8 cellular contexts compared by ENCODE assay signal in genomic region chr10:119726291-119727261, GRCh38. TPM values are rescaled to one million over a fixed set of nuclear protein-coding genes. Genes with fewer than 3 reads are reported as not detected.
DNase-seq lines count a peak whose midpoint lies in the region; ATAC-seq, FAIRE-seq and TF ChIP-seq lines count a peak whose summit lies in the region.

No MANE protein-coding gene starts in this region.

- peak overlapping the region; percentile 91 for H3K4me3 Mint-ChIP-seq in stimulated activated naive CD8-positive, alpha-beta T cell treated with anti-CD3 and anti-CD28 coated beads, Interleukin-15, Interleukin-2, amounts not matched to agents 100 ng/mL and 50 ng/mL, for 24 hours

- H2AFZ ChIP-seq in GM12878 (ENCODE audit: control insufficient read depth, low read depth, low read length): peak overlapping the region; percentile 76

- no peak overlapping the region for H3K27ac ChIP-seq in GM12878 (ENCODE audit: control insufficient read depth, insufficient read depth)
- H3K27ac ChIP-seq in liver (ENCODE audit: low read depth in 1 of 2, low read length in 2 of 2): peak overlapping the region; percentile 28 to 42

- no peak for TF ChIP-seq POLR2A in GM12878 (IDR thresholded peaks at IDR 0.05; ENCODE audit: low read depth, low read length)

- H4K20me1 ChIP-seq in GM12878 (ENCODE audit: control insufficient read depth, insufficient read depth): no peaks in the 10 kb centered on the region

- 16% methylated on average over 24 of the region's 57 CpGs for WGBS in GM12878 (ENCODE audit: insufficient coverage, insufficient replicate concordance, low lambda C conversion rate, missing lambda C conversion rate)
- WGBS in liver: 18% methylated on average over 57 of the region's 57 CpGs

- SMC1A ChIA-PET in GM12878 (lab: Charles Lee; ENCODE audit: uncharacterized antibody, unreplicated experiment): interaction anchor here (0.7 to 6.3 kb wide), 11 partner anchors 10 to 133 kb away, joined by 4 to 165 read pairs (median 21); no protein-coding TSS in a partner anchor

- H3K27ac Mint-ChIP-seq in stimulated activated naive CD8-positive, alpha-beta T cell treated with anti-CD3 and anti-CD28 coated beads, Interleukin-15, Interleukin-2, amounts not matched to agents 100 ng/mL and 50 ng/mL, for 24 hours: peak overlapping the region; percentile 91

- BruUV-seq in GM12878 (replicated peaks; lab: Mats Ljungman, UMichigan): no TSS peak

- H3K79me2 ChIP-seq in GM12878 (ENCODE audit: control insufficient read depth, insufficient read depth, low read length): peaks cover 1% of the 10 kb centered on the region; the same call in 1 of the 2 replicates

- in situ Hi-C loops in GM12878 (cut with MboI): no loop called here

- no peaks in the 10 kb centered on the region for H3K27me3 ChIP-seq in GM12878 (replicated peaks in 1 of 2; ENCODE audit: control insufficient read depth in 2 of 2, insufficient read depth in 2 of 2, low read length in 1 of 2)
- H3K27me3 ChIP-seq in liver (ENCODE audit: control insufficient read depth in 4 of 4, insufficient read depth in 4 of 4, low read length in 3 of 4): no peaks in the 10 kb centered on the region

- CTCF ChIA-PET in GM12878 (lab: Yijun Ruan, JAX): interaction anchor here (0.9 to 6.2 kb wide), 13 partner anchors 10 to 133 kb away, joined by 3 to 68 read pairs (median 7); no protein-coding TSS in a partner anchor

- H3K36me3 ChIP-seq in GM12878 (ENCODE audit: control insufficient read depth in 2 of 2, insufficient read depth in 2 of 2, low read length in 1 of 2) (no peaks in the 10 kb centered on the region), liver (ENCODE audit: control insufficient read depth in 4 of 4, insufficient read depth in 3 of 4, low read depth in 1 of 4, low read length in 3 of 4) (no peaks in the 10 kb centered on the region)

- H3K9me3 Mint-ChIP-seq in stimulated activated naive CD8-positive, alpha-beta T cell treated with anti-CD3 and anti-CD28 coated beads, Interleukin-15, Interleukin-2, amounts not matched to agents 100 ng/mL and 50 ng/mL, for 24 hours: peaks cover 6% of the 10 kb centered on the region

- intact Hi-C loops in GM12878 (cut with micrococcal nuclease; ENCODE audit: unreplicated experiment): loop anchor here (2.0 kb wide), 1 partner anchor 34 kb away; no protein-coding TSS in a partner anchor

- POLR2A ChIA-PET in GM12878 (lab: Charles Lee): interaction anchor here (0.6 to 6.1 kb wide), 22 partner anchors 8 to 147 kb away, joined by 3 to 85 read pairs (median 4); partner anchors contain the start of genes BAG3 and MCMBP

- H3K9me3 ChIP-seq in GM12878 (replicated peaks; ENCODE audit: control insufficient read depth, insufficient read depth, low read length) (no peaks in the 10 kb centered on the region), liver (ENCODE audit: control insufficient read depth in 4 of 4, low read length in 3 of 4) (no peaks in the 10 kb centered on the region)

- H3K9ac ChIP-seq in GM12878 (ENCODE audit: control insufficient read depth, insufficient read depth, low read length) (peak overlapping the region; percentile 55; the same call in 1 of the 2 replicates), liver (ENCODE audit: low read depth in 1 of 2, low read length in 2 of 2) (no peak overlapping the region)

- peaks cover 53% of the 10 kb centered on the region for H3K4me1 Mint-ChIP-seq in stimulated activated naive CD8-positive, alpha-beta T cell treated with anti-CD3 and anti-CD28 coated beads, Interleukin-15, Interleukin-2, amounts not matched to agents 100 ng/mL and 50 ng/mL, for 24 hours (ENCODE audit: low read depth)

- TF ChIP-seq CTCF in GM12878 (IDR thresholded peaks at IDR 0.05 in 2 of 3, conservative IDR thresholded peaks at IDR 0.05 in 1 of 3; ENCODE audit: control insufficient read depth in 2 of 3, extremely low read depth in 1 of 3, insufficient read depth in 1 of 3, low read depth in 3 of 3, low read length in 3 of 3) (no peak), liver (IDR thresholded peaks at IDR 0.05; ENCODE audit: low read depth, low read length, missing input control) (no peak), GM20000 (IDR thresholded peaks at IDR 0.05; ENCODE audit: extremely low read depth, missing control alignments) (no peak)

- no peak for TF ChIP-seq EP300 in GM12878 (IDR thresholded peaks at IDR 0.05; ENCODE audit: borderline replicate concordance in 1 of 2, control insufficient read depth in 1 of 2, low read depth in 2 of 2, low read length in 2 of 2)

- RAD21 ChIA-PET in GM12878 (lab: Charles Lee; ENCODE audit: unreplicated experiment): interaction anchor here (0.6 to 8.5 kb wide), 20 partner anchors 8 to 145 kb away, joined by 3 to 143 read pairs (median 5); partner anchors contain the start of gene MCMBP

- no peak for FAIRE-seq in GM12878 (lab: Jason Lieb, UNC)

- peaks cover 16% of the 10 kb centered on the region for H3K36me3 Mint-ChIP-seq in stimulated activated naive CD8-positive, alpha-beta T cell treated with anti-CD3 and anti-CD28 coated beads, Interleukin-15, Interleukin-2, amounts not matched to agents 100 ng/mL and 50 ng/mL, for 24 hours (ENCODE audit: low read depth)

- no peaks in the 10 kb centered on the region for H3K27me3 Mint-ChIP-seq in stimulated activated naive CD8-positive, alpha-beta T cell treated with anti-CD3 and anti-CD28 coated beads, Interleukin-15, Interleukin-2, amounts not matched to agents 100 ng/mL and 50 ng/mL, for 24 hours

- peak overlapping the region; percentile 66 for H3K4me2 ChIP-seq in GM12878 (ENCODE audit: control insufficient read depth, insufficient read depth)

- peak; percentile 30 for ATAC-seq in GM18873 (IDR thresholded peaks at IDR 0.05; ENCODE audit: low FRiP score, unreplicated experiment)
- no peak for ATAC-seq in GM12878
- ATAC-seq in HG03159 (IDR thresholded peaks at IDR 0.05; ENCODE audit: unreplicated experiment): no peak

- TF ChIP-seq RAD21 in GM12878 (IDR thresholded peaks at IDR 0.05; ENCODE audit: insufficient read depth, low read depth, low read length) (no peak), liver (IDR thresholded peaks at IDR 0.05) (no peak)

- H3K4me3 ChIP-seq in GM12878 (peak overlapping the region; percentile 95), liver (ENCODE audit: low read depth in 1 of 3, low read length in 3 of 3) (peak overlapping the region; percentile 50 to 96 (median 61))

- H3K4me1 ChIP-seq in GM12878 (ENCODE audit: control insufficient read depth, insufficient read depth, low read length) (peaks cover 17% of the 10 kb centered on the region), liver (ENCODE audit: control insufficient read depth in 4 of 4, insufficient read depth in 4 of 4, low read length in 3 of 4) (peaks cover 0 to 13% (median 7%) of the 10 kb centered on the region in 4 donors)

- peak; percentile 20 for DNase-seq in NCI-H2171 (lab: John Stamatoyannopoulos, UW)
- no peak for DNase-seq in GM12878 (ENCODE audit: low read depth, low spot score)
- no peak for DNase-seq in 8988T
- DNase-seq in GM20000 (ENCODE audit: low spot score): no peak

TF ChIP-seq in GM12878, 131 proteins besides CTCF, POLR2A, EP300 and RAD21 (continues in another document):
- TF ChIP-seq RELB (IDR thresholded peaks at IDR 0.05; ENCODE audit: low read depth): 0 out of 2 replicates have a peak, but pooled peaks have one; percentile 19
- peak; percentile 45 for TF ChIP-seq RUNX3 (IDR thresholded peaks at IDR 0.05; ENCODE audit: low read length)

TF ChIP-seq in liver, 16 proteins besides CTCF, POLR2A, EP300 and RAD21 (continues in another document):
- no peak for TF ChIP-seq FOXA1 (IDR thresholded peaks at IDR 0.05)
- TF ChIP-seq MAX (IDR thresholded peaks at IDR 0.05): no peak

RNA-seq across cellular contexts. Expression of gene INPP5F, which starts 0.7 kb away (rescaled TPM):
- total RNA-seq in GM12878 (2013; cell fraction: nucleolus; rRNA removed): 249 and 251 TPM in 2 replicates
- total RNA-seq in GM12878 (2014; rRNA removed) (28.0 and 34.6 TPM in 2 replicates), GM12878 (2014; rRNA removed; fragmentation: Illumina TruSeq; extraction: Trizol) (35.1 and 39.7 TPM in 2 replicates), GM12878 (2021) (36.3 and 39.9 TPM in 2 replicates), liver (1 to 10 TPM; 2.8 to 8.1 TPM)
- 8.8 TPM for polyA plus RNA-seq in GM12878 (2011; ENCODE audit: low read depth)
- polyA plus RNA-seq in GM12878 (2011; rRNA removed) (49.3 and 64.4 TPM in 2 replicates), GM12878 (2014; fragmentation: Illumina TruSeq; extraction: Trizol) (39.8 and 50.4 TPM in 2 replicates), GM12878 (2014; fragmentation: Nextera tagmentation; extraction: Ambion mirVana) (10 to 100 TPM in 1 of 2 experiments, 1 to 10 TPM in 1; 6.0 to 13.4 TPM), GM12878 (2014; rRNA removed) (29.6 and 33.5 TPM in 2 replicates), GM12878 (2016; fragmentation: Nextera tagmentation; extraction: Ambion mirVana) (10 to 100 TPM; 32.7 to 41.0 TPM), liver (1 to 10 TPM; 1.1 to 1.5 TPM)
- polyA plus RNA-seq in GM12878 (2011; cell fraction: cytosol; rRNA removed): 18.1 and 23.9 TPM in 2 replicates
- polyA plus RNA-seq in GM12878 (2011; cell fraction: nucleus; rRNA removed): 50.6 and 53.1 TPM in 2 replicates
- polyA plus RNA-seq in GM12878 (2012): 10.9 and 11.1 TPM in 2 replicates
- 33.3 and 49.1 TPM in 2 replicates for polyA minus RNA-seq in GM12878 (2011; rRNA and poly(A)+ RNA removed)
- polyA minus RNA-seq in GM12878 (2011; cell fraction: cytosol; rRNA and poly(A)+ RNA removed): 15.9 and 17.7 TPM in 2 replicates
- 51.6 and 81.8 TPM in 2 replicates for polyA minus RNA-seq in GM12878 (2011; cell fraction: nucleus; rRNA and poly(A)+ RNA removed)
